In the genomic region with DNA sequence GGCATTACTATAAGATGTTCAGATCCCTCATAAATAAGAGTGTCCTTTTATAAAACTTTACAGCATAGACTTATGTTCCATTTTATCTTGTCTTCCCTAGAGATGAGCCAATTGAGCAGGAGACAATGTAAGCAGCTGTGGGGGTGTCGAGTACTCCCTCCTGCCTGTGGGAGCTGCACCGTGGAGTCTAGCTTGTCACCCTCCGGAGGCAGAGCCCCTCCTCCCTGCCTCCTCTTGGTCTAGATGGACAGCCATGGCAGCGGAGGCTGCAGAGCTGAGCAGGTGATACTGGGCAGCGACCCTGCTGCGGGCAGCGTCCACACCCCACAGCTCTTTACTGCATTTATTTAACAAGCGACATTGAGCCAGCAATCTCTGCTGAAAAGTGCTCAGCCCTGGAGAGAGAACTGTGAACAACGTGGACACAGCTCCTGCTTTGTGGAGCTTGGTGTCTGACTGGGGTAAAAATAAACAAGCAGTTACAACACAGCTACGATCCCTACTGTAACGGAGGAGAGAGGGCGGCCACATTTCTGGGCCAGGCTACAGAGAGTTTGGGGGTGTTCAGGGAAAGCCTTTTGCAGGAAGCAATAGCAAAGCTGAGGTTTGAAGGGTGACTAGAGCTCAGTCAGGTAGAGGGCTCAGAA, we compare ENCODE assay signal across 1 cellular context.
A peak's percentile ranks its signal among the peaks of the same experiment; 100 is the strongest.
TF ChIP-seq lines count a peak whose summit lies in the region.

No MANE protein-coding gene starts in this region.

TF ChIP-seq in HepG2, 621 proteins besides CTCF, POLR2A, EP300 and RAD21 (continued from another document):
- TF ChIP-seq FOXK1 (CRISPR knock-in tag; IDR thresholded peaks at IDR 0.05; ENCODE audit: borderline replicate concordance, low read depth) (0 out of 2 replicates have a peak, but pooled peaks have one; percentile 26), FOXA1 (IDR thresholded peaks at IDR 0.05) (no peak), FOXA1 (CRISPR knock-in tag; IDR thresholded peaks at IDR 0.05) (peak; percentile 42; the same call in 1 of the 2 replicates), ZNF292 (CRISPR knock-in tag; IDR thresholded peaks at IDR 0.05; ENCODE audit: borderline replicate concordance, low read depth) (peak; percentile 53; the same call in 1 of the 2 replicates), ZFP36L2 (CRISPR knock-in tag; IDR thresholded peaks at IDR 0.05) (no peak), HOXA5 (CRISPR knock-in tag; IDR thresholded peaks at IDR 0.05) (no peak)
- TF ChIP-seq, protein P1, sequence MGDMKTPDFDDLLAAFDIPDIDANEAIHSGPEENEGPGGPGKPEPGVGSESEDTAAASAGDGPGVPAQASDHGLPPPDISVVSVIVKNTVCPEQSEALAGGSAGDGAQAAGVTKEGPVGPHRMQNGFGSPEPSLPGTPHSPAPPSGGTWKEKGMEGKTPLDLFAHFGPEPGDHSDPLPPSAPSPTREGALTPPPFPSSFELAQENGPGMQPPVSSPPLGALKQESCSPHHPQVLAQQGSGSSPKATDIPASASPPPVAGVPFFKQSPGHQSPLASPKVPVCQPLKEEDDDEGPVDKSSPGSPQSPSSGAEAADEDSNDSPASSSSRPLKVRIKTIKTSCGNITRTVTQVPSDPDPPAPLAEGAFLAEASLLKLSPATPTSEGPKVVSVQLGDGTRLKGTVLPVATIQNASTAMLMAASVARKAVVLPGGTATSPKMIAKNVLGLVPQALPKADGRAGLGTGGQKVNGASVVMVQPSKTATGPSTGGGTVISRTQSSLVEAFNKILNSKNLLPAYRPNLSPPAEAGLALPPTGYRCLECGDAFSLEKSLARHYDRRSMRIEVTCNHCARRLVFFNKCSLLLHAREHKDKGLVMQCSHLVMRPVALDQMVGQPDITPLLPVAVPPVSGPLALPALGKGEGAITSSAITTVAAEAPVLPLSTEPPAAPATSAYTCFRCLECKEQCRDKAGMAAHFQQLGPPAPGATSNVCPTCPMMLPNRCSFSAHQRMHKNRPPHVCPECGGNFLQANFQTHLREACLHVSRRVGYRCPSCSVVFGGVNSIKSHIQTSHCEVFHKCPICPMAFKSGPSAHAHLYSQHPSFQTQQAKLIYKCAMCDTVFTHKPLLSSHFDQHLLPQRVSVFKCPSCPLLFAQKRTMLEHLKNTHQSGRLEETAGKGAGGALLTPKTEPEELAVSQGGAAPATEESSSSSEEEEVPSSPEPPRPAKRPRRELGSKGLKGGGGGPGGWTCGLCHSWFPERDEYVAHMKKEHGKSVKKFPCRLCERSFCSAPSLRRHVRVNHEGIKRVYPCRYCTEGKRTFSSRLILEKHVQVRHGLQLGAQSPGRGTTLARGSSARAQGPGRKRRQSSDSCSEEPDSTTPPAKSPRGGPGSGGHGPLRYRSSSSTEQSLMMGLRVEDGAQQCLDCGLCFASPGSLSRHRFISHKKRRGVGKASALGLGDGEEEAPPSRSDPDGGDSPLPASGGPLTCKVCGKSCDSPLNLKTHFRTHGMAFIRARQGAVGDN (CRISPR knock-in tag; IDR thresholded peaks at IDR 0.05): 0 out of 2 replicates have a peak, but pooled peaks have one; percentile 17
